ENCODE assay signal across 19 cellular contexts in genomic region chr16:55576369-55576768, GRCh38. TPM values are rescaled to one million over a fixed set of nuclear protein-coding genes. Genes with fewer than 3 reads are reported as not detected.
DNase-seq lines count a peak whose midpoint lies in the region; ATAC-seq and TF ChIP-seq lines count a peak whose summit lies in the region.
"Had no signal": no experiment of that assay in that cellular context is flagged by ENCODE, and none has a peak within 500 bp of the region (broad histone marks: within the 10 kb centered on the region; RNA-seq: fewer than 3 reads in every experiment).

No MANE protein-coding gene starts in this region.

- TF ChIP-seq POLR2A in testis (IDR thresholded peaks at IDR 0.05), result no peak

- H3K9me3 ChIP-seq in right atrium auricular region (no peaks in the 10 kb centered on the region), neutrophil (no peaks in the 10 kb centered on the region), testis (no peaks in the 10 kb centered on the region)
- H3K9me3 ChIP-seq: A549 had no signal

- no peaks in the 10 kb centered on the region for H3K27me3 ChIP-seq in right atrium auricular region
- H3K27me3 ChIP-seq in neutrophil, result no peaks in the 10 kb centered on the region
- no peaks in the 10 kb centered on the region for H3K27me3 ChIP-seq in testis

- H3K4me1 ChIP-seq in right atrium auricular region, result no peaks in the 10 kb centered on the region
- peaks cover 36 to 43% of the 10 kb centered on the region in 2 experiments for H3K4me1 ChIP-seq in neutrophil (ENCODE audit: control insufficient read depth in 1 of 2, insufficient read depth in 1 of 2, low read depth in 1 of 2, low read length in 1 of 2)
- no peaks in the 10 kb centered on the region for H3K4me1 ChIP-seq in testis
- H3K4me1 ChIP-seq: A549 had no signal

- H3K36me3 ChIP-seq in right atrium auricular region (peaks cover 10% of the 10 kb centered on the region), neutrophil (peaks cover 46% of the 10 kb centered on the region), testis (ENCODE audit: low read depth, missing control alignments) (no peaks in the 10 kb centered on the region)

- intact Hi-C loops in Right ventricle myocardium inferior (cut with DNase I) (no loop called here), left cardiac atrium (cut with DNase I) (no loop called here), testis (cut with DNase I; ENCODE audit: low total_unique reads) (no loop called here)

- DNase-seq in Right ventricle myocardium inferior (ENCODE audit: missing footprints) (peak; percentile 56), right atrium auricular region (ENCODE audit: low spot score) (no peak), left cardiac atrium (peak; percentile 25), testis (peak; percentile 16), OCI-M2 (lab: John Stamatoyannopoulos, UW; ENCODE audit: unreplicated experiment) (no peak)
- DNase-seq: AML-193; Calu3; CD8-positive, alpha-beta T cell; DMS79 treated with DMSO at 0.1 percent for 48 hours; GF-D8; GOT3; H7 had no signal

- ATAC-seq in Right ventricle myocardium inferior (peak; percentile 93), left cardiac atrium (peak; percentile 74 to 91), HG02973 (IDR thresholded peaks at IDR 0.05; ENCODE audit: unreplicated experiment) (no peak), GM21737 (IDR thresholded peaks at IDR 0.05; ENCODE audit: unreplicated experiment) (no peak)
- ATAC-seq: A549; CD8-positive, alpha-beta T cell had no signal

- H3K27ac ChIP-seq in right atrium auricular region (no peak overlapping the region), neutrophil (peak overlapping the region; percentile 9), testis (no peak overlapping the region)
- H3K27ac ChIP-seq: 22Rv1, A549, C4-2B had no signal

- no peak overlapping the region for H3K4me3 ChIP-seq in right atrium auricular region
- H3K4me3 ChIP-seq in neutrophil (ENCODE audit: low read depth in 1 of 2, low read length in 1 of 2), result no peak overlapping the region
- no peak overlapping the region for H3K4me3 ChIP-seq in testis
- H3K4me3 ChIP-seq: A549 had no signal

- WGBS in testis, 2 donors, result 68 to 89% methylated on average over 2 of the region's 2 CpGs

- no peak for TF ChIP-seq CTCF in right atrium auricular region (IDR thresholded peaks at IDR 0.05)
- no peak for TF ChIP-seq CTCF in neutrophil (IDR thresholded peaks at IDR 0.05)
- no peak for TF ChIP-seq CTCF in testis (IDR thresholded peaks at IDR 0.05)

RNA-seq across cellular contexts. Expression of gene CAPNS2, which starts 9.9 kb away (rescaled TPM):
- total RNA-seq in Right ventricle myocardium inferior (not detected), right atrium auricular region (under 1 TPM in 1 of 2 donors, not detected in 1; 0.35 TPM), left cardiac atrium (under 1 TPM in 1 of 2 donors, not detected in 1; 0.24 TPM), testis (1 to 10 TPM in 1 of 2 donors, under 1 TPM in 1; 0.74 to 1.0 TPM)
- polyA plus RNA-seq in testis (ENCODE audit: insufficient read depth, low read depth, low replicate concordance), result not detected
- total RNA-seq: Calu3; CD8-positive, alpha-beta T cell had no signal
- polyA plus RNA-seq: A549, BJ had no signal

Comparison
In these comparisons a context has a peak if more than half of its experiments do, and no peak if none do; other contexts are left out.
1. DNase-seq: peak in Right ventricle myocardium inferior (single experiment), left cardiac atrium (single experiment) and testis (single experiment); none in right atrium auricular region (single experiment) and OCI-M2 (single experiment).
2. ATAC-seq: peak in Right ventricle myocardium inferior (single experiment) and left cardiac atrium (2 of 2); none in HG02973 (single experiment) and GM21737 (single experiment).